In the genomic region with DNA sequence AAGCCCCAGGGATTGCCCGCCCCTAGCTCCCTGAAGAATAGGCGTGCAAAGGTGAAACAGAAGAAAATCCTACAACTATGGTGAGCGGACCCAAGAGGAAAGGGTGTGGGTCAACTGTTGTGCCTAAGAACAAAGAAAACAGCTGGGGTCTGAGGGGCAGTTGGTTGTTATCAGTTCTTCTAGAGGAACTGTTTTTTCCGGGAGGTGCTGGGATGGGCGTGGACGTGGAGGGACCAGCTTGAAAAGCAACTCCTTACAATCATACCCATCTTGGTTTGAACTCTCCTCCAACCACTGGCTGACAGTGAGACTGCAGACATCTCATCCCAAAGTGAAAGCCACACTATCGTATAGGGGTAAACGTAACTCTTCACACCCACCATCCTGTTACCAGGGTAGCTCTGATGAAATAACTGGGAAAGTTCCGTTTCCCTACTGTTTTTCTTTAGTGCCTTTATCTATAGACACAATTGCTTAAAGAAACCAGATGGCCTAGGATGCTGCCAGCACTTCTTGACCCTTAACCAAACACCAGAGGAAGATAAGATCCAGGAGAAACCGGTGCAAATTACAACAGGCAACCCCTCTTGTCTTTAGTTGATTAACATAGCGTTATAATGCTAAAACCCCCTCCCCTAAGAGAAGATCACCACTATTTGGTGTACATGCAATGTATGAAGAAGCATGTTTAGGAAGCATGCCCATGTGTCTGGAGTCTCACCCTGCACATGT, we compare ENCODE assay signal across 2 cellular contexts.
TF ChIP-seq lines count a peak whose summit lies in the region.

No MANE protein-coding gene starts in this region.

TF ChIP-seq in HepG2, 621 proteins besides CTCF, POLR2A, EP300 and RAD21:
- TF ChIP-seq ATF1 (CRISPR knock-in tag; IDR thresholded peaks at IDR 0.05): no peak
- TF ChIP-seq, protein P1, sequence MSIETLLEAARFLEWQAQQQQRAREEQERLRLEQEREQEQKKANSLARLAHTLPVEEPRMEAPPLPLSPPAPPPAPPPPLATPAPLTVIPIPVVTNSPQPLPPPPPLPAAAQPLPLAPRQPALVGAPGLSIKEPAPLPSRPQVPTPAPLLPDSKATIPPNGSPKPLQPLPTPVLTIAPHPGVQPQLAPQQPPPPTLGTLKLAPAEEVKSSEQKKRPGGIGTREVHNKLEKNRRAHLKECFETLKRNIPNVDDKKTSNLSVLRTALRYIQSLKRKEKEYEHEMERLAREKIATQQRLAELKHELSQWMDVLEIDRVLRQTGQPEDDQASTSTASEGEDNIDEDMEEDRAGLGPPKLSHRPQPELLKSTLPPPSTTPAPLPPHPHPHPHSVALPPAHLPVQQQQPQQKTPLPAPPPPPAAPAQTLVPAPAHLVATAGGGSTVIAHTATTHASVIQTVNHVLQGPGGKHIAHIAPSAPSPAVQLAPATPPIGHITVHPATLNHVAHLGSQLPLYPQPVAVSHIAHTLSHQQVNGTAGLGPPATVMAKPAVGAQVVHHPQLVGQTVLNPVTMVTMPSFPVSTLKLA (IDR thresholded peaks at IDR 0.05): peak; percentile 44; the same call in 1 of the 2 replicates

TF ChIP-seq in SK-N-SH, 30 proteins besides CTCF, POLR2A, EP300 and RAD21:
- TF ChIP-seq, protein P2, sequence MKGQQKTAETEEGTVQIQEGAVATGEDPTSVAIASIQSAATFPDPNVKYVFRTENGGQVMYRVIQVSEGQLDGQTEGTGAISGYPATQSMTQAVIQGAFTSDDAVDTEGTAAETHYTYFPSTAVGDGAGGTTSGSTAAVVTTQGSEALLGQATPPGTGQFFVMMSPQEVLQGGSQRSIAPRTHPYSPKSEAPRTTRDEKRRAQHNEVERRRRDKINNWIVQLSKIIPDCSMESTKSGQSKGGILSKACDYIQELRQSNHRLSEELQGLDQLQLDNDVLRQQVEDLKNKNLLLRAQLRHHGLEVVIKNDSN (IDR thresholded peaks at IDR 0.05; ENCODE audit: borderline replicate concordance, low read depth): no peak
- TF ChIP-seq ELF1 (IDR thresholded peaks at IDR 0.05) (no peak), MEF2A (IDR thresholded peaks at IDR 0.05; ENCODE audit: borderline replicate concordance, low read depth) (no peak), MXI1 (IDR thresholded peaks at IDR 0.05; ENCODE audit: low read depth, low read length) (no peak), SIN3A (IDR thresholded peaks at IDR 0.05; ENCODE audit: borderline replicate concordance, low read depth, low read length) (no peak), FOXJ3 (CRISPR knock-in tag; IDR thresholded peaks at IDR 0.05) (no peak), POLR2AphosphoS5 (IDR thresholded peaks at IDR 0.05; ENCODE audit: low read depth, low read length) (no peak)
- TF ChIP-seq, protein P3, sequence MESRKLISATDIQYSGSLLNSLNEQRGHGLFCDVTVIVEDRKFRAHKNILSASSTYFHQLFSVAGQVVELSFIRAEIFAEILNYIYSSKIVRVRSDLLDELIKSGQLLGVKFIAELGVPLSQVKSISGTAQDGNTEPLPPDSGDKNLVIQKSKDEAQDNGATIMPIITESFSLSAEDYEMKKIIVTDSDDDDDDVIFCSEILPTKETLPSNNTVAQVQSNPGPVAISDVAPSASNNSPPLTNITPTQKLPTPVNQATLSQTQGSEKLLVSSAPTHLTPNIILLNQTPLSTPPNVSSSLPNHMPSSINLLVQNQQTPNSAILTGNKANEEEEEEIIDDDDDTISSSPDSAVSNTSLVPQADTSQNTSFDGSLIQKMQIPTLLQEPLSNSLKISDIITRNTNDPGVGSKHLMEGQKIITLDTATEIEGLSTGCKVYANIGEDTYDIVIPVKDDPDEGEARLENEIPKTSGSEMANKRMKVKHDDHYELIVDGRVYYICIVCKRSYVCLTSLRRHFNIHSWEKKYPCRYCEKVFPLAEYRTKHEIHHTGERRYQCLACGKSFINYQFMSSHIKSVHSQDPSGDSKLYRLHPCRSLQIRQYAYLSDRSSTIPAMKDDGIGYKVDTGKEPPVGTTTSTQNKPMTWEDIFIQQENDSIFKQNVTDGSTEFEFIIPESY (IDR thresholded peaks at IDR 0.05; ENCODE audit: borderline replicate concordance, low read depth): no peak
